Comparison of ENCODE assay signal across 14 cellular contexts in the genomic region with DNA sequence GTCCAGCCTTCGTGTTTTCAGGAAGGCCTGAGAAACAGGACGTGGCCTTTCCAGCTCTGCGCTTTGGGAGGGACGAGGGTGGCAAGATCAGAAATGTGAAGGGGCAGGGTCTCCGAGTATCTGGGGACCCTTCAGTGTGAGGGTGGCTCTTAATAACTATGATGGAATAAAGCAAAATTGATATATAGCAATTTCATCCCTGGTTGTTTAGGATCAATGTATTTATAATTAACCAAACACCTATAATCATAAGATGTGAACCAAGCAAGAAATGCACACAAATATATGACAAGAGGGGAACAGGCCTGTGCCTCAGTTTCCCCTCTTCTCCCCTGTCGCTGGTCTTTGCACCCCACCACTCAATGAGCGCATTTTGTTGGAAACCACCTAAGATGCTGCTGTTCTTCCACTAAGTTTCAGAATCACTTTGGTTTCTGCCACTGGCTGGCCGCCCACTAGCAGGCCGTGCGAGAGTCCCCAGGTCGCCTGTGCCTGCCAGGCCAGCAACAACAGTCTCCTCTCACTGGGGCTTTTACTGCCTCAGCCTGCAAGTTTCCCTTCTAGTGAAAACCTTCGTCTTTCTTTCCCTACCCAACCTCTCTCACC. TPM values are rescaled to one million over a fixed set of nuclear protein-coding genes. Genes with fewer than 3 reads are reported as not detected.
DNase-seq lines count a peak whose midpoint lies in the region; ATAC-seq and FAIRE-seq lines count a peak whose summit lies in the region.
"Had no signal": no experiment of that assay in that cellular context is flagged by ENCODE, and none has a peak within 500 bp of the region (broad histone marks: within the 10 kb centered on the region; RNA-seq: fewer than 3 reads in every experiment).

No MANE protein-coding gene starts in this region.

- no peak for ATAC-seq in CD4-positive, CD25-positive, alpha-beta regulatory T cell (ENCODE audit: low read depth in 2 of 2)
- ATAC-seq in HG02798 (IDR thresholded peaks at IDR 0.05; ENCODE audit: poor library complexity, unreplicated experiment) (peak; percentile 74), HG03354 (IDR thresholded peaks at IDR 0.05; ENCODE audit: poor library complexity, severe bottlenecking, unreplicated experiment) (no peak), GM21423 (IDR thresholded peaks at IDR 0.05; ENCODE audit: unreplicated experiment) (no peak)
- ATAC-seq in activated T-helper 17 cell treated with anti-CD3 and anti-CD28 coated beads, Interleukin-2, amount 50 U/mL, for 72 hours (replicated peaks), result peak; percentile 88

- FAIRE-seq in GM18507 (lab: Jason Lieb, UNC), result peak; percentile 89

- peaks cover 0 to 4% (median 0%) of the 10 kb centered on the region in 7 donors for H3K9me3 Mint-ChIP-seq in CD4-positive, CD25-positive, alpha-beta regulatory T cell
- peaks cover 3% of the 10 kb centered on the region for H3K9me3 Mint-ChIP-seq in activated T-helper 17 cell treated with anti-CD3 and anti-CD28 coated beads, Interleukin-2, amount 50 U/mL, for 72 hours

- H3K4me3 Mint-ChIP-seq in CD4-positive, CD25-positive, alpha-beta regulatory T cell, result peak overlapping the region in 1 of 4 donors; percentile 25
- H3K4me3 Mint-ChIP-seq in activated T-helper 17 cell treated with anti-CD3 and anti-CD28 coated beads, Interleukin-2, amount 50 U/mL, for 72 hours, result peak overlapping the region; percentile 54
- H3K4me3 Mint-ChIP-seq: nephron had no signal

- no peaks in the 10 kb centered on the region for H3K27me3 Mint-ChIP-seq in CD4-positive, CD25-positive, alpha-beta regulatory T cell
- H3K27me3 Mint-ChIP-seq in activated T-helper 17 cell treated with anti-CD3 and anti-CD28 coated beads, Interleukin-2, amount 50 U/mL, for 72 hours, result no peaks in the 10 kb centered on the region

- peaks cover 66% of the 10 kb centered on the region for H3K36me3 Mint-ChIP-seq in CD4-positive, CD25-positive, alpha-beta regulatory T cell
- peaks cover 97% of the 10 kb centered on the region for H3K36me3 Mint-ChIP-seq in activated T-helper 17 cell treated with anti-CD3 and anti-CD28 coated beads, Interleukin-2, amount 50 U/mL, for 72 hours (ENCODE audit: low read depth)

- peak overlapping the region; percentile 34 for H3K27ac ChIP-seq in CD4-positive, CD25-positive, alpha-beta regulatory T cell (ENCODE audit: insufficient read depth, low read length, poor library complexity, severe bottlenecking)
- H3K27ac ChIP-seq: esophagus muscularis mucosa, testis had no signal

- no peak overlapping the region for H3K4me3 ChIP-seq in CD4-positive, CD25-positive, alpha-beta regulatory T cell (ENCODE audit: low read depth, low read length)
- H3K4me3 ChIP-seq: esophagus muscularis mucosa, testis had no signal

- peaks cover 19 to 48% (median 26%) of the 10 kb centered on the region in 4 donors for H3K4me1 Mint-ChIP-seq in CD4-positive, CD25-positive, alpha-beta regulatory T cell
- H3K4me1 Mint-ChIP-seq in activated T-helper 17 cell treated with anti-CD3 and anti-CD28 coated beads, Interleukin-2, amount 50 U/mL, for 72 hours, result peaks cover 32% of the 10 kb centered on the region
- H3K4me1 Mint-ChIP-seq: nephron had no signal

- no peaks in the 10 kb centered on the region for H3K27me3 ChIP-seq in CD4-positive, CD25-positive, alpha-beta regulatory T cell (ENCODE audit: control insufficient read depth, insufficient read depth, low read length)
- H3K27me3 ChIP-seq: testis had no signal

- peak overlapping the region; percentile 83 to 93 (median 86) for H3K27ac Mint-ChIP-seq in CD4-positive, CD25-positive, alpha-beta regulatory T cell
- H3K27ac Mint-ChIP-seq in activated T-helper 17 cell treated with anti-CD3 and anti-CD28 coated beads, Interleukin-2, amount 50 U/mL, for 72 hours, result peak overlapping the region; percentile 95
- H3K27ac Mint-ChIP-seq: nephron had no signal

- peaks cover 10% of the 10 kb centered on the region for H3K4me1 ChIP-seq in CD4-positive, CD25-positive, alpha-beta regulatory T cell (ENCODE audit: control insufficient read depth, insufficient read depth, low read length, poor library complexity, severe bottlenecking)
- H3K4me1 ChIP-seq: esophagus muscularis mucosa, testis had no signal

- DNase-seq in CD4-positive, CD25-positive, alpha-beta regulatory T cell, result no peak
- DNase-seq in GM18507 (ENCODE audit: extremely low spot score, insufficient read length, low read depth) (peak; percentile 54), NCI-H510A (lab: John Stamatoyannopoulos, UW) (no peak), DMS153 (lab: John Stamatoyannopoulos, UW) (no peak)
- DNase-seq: IMR-90, SHP77, testis had no signal

- H3K36me3 ChIP-seq in CD4-positive, CD25-positive, alpha-beta regulatory T cell (ENCODE audit: control insufficient read depth, insufficient read depth, low read length), result peaks cover 88% of the 10 kb centered on the region
- H3K36me3 ChIP-seq: esophagus muscularis mucosa had no signal

- H3K9me3 ChIP-seq in CD4-positive, CD25-positive, alpha-beta regulatory T cell (ENCODE audit: control insufficient read depth in 2 of 2, low read length in 2 of 2), result no peaks in the 10 kb centered on the region
- H3K9me3 ChIP-seq: testis had no signal

RNA-seq across cellular contexts. Expression of a gene that starts 36.6 kb away (rescaled TPM):
- total RNA-seq in CD4-positive, CD25-positive, alpha-beta regulatory T cell, result 56.0 TPM
- polyA plus RNA-seq in CD4-positive, CD25-positive, alpha-beta regulatory T cell, result 10 to 100 TPM; 36.2 to 52.6 (median 44.4) TPM
- 10 to 100 TPM; 28.3 to 42.1 TPM for total RNA-seq in activated T-helper 17 cell treated with anti-CD3 and anti-CD28 coated beads, Interleukin-2, amount 50 U/mL, for 72 hours
- total RNA-seq: bronchial epithelial cell, IMR-90 had no signal
- polyA plus RNA-seq: IMR-90 had no signal

RNA-seq across cellular contexts. Expression of a gene that starts 44.4 kb away (rescaled TPM):
- 4.0 TPM for total RNA-seq in CD4-positive, CD25-positive, alpha-beta regulatory T cell
- 1 to 10 TPM; 1.1 to 2.4 (median 2.2) TPM for polyA plus RNA-seq in CD4-positive, CD25-positive, alpha-beta regulatory T cell
- total RNA-seq in activated T-helper 17 cell treated with anti-CD3 and anti-CD28 coated beads, Interleukin-2, amount 50 U/mL, for 72 hours, result 100 to 1,000 TPM in 1 of 2 donors, 10 to 100 TPM in 1; 24.0 to 163 TPM
- total RNA-seq: esophagus muscularis mucosa, IMR-90 had no signal
- polyA plus RNA-seq: IMR-90 had no signal

RNA-seq across cellular contexts. Expression of a gene that starts 55.7 kb away (rescaled TPM):
- 0.25 TPM for total RNA-seq in CD4-positive, CD25-positive, alpha-beta regulatory T cell
- polyA plus RNA-seq in CD4-positive, CD25-positive, alpha-beta regulatory T cell, result not detected
- total RNA-seq in activated T-helper 17 cell treated with anti-CD3 and anti-CD28 coated beads, Interleukin-2, amount 50 U/mL, for 72 hours, result under 1 TPM in 1 of 2 donors, not detected in 1; 0.82 TPM
- total RNA-seq: IMR-90 had no signal
- polyA plus RNA-seq: IMR-90 had no signal

Comparison
In these comparisons a context has a peak if more than half of its experiments do, and no peak if none do; other contexts are left out.
1. ATAC-seq: peak in HG02798 (single experiment) and activated T-helper 17 cell treated with anti-CD3 and anti-CD28 coated beads, Interleukin-2, amount 50 U/mL, for 72 hours (single experiment); none in CD4-positive, CD25-positive, alpha-beta regulatory T cell (0 of 2), HG03354 (single experiment) and GM21423 (single experiment).